Comparison of ENCODE assay signal across 14 cellular contexts in genomic region chr1:8363764-8364301, GRCh38. TPM values are rescaled to one million over a fixed set of nuclear protein-coding genes. Genes with fewer than 3 reads are reported as not detected.
A peak's percentile ranks its signal among the peaks of the same experiment; 100 is the strongest.
DNase-seq lines count a peak whose midpoint lies in the region; ATAC-seq and TF ChIP-seq lines count a peak whose summit lies in the region.
"Had no signal": no experiment of that assay in that cellular context is flagged by ENCODE, and none has a peak within 500 bp of the region (broad histone marks: within the 10 kb centered on the region; RNA-seq: fewer than 3 reads in every experiment).

No MANE protein-coding gene starts in this region.

- H3K9me3 ChIP-seq in SK-N-MC (ENCODE audit: low read depth, low read length) = no peaks in the 10 kb centered on the region
- H3K9me3 ChIP-seq: BE2C had no signal

- TF ChIP-seq CTCF in dorsolateral prefrontal cortex (IDR thresholded peaks at IDR 0.05 in 54 of 56, conservative IDR thresholded peaks at IDR 0.05 in 2 of 56; ENCODE audit: low read depth in 1 of 56, partially characterized antibody in 56 of 56) (no peak), nephron (IDR thresholded peaks at IDR 0.05; ENCODE audit: unreplicated experiment in 3 of 3) (no peak)

- peak overlapping the region; percentile 75 for H3K27ac ChIP-seq in SK-N-MC
- H3K27ac ChIP-seq in dorsolateral prefrontal cortex = peak overlapping the region in 51 of 59 donors; percentile 3 to 79 (median 58)
- H3K27ac ChIP-seq in substantia nigra (ENCODE audit: low read depth, low read length, poor library complexity, severe bottlenecking) = peak overlapping the region; percentile 58

- H3K27me3 Mint-ChIP-seq in nephron (ENCODE audit: low read depth) = no peaks in the 10 kb centered on the region
- H3K27me3 Mint-ChIP-seq in activated CD4-positive, alpha-beta T cell treated with anti-CD3 and anti-CD28 coated beads, Interleukin-2, amount 10 ng/mL, durations not matched to agents 24 days and 14 days = no peaks in the 10 kb centered on the region
- H3K27me3 Mint-ChIP-seq: stimulated activated naive CD8-positive, alpha-beta T cell treated with anti-CD3 and anti-CD28 coated beads, Interleukin-15, amount 100 ng/mL, for 72 hours had no signal

- no peaks in the 10 kb centered on the region for H3K9me3 Mint-ChIP-seq in nephron
- H3K9me3 Mint-ChIP-seq in activated CD4-positive, alpha-beta T cell treated with anti-CD3 and anti-CD28 coated beads, Interleukin-2, amount 10 ng/mL, durations not matched to agents 24 days and 14 days = no peaks in the 10 kb centered on the region
- H3K9me3 Mint-ChIP-seq: stimulated activated naive CD8-positive, alpha-beta T cell treated with anti-CD3 and anti-CD28 coated beads, Interleukin-15, amount 100 ng/mL, for 72 hours had no signal

- no peak for ATAC-seq in GM18517 (IDR thresholded peaks at IDR 0.05; ENCODE audit: unreplicated experiment)
- no peak for ATAC-seq in GM19351 (IDR thresholded peaks at IDR 0.05; ENCODE audit: unreplicated experiment)
- ATAC-seq: HCT116; stimulated activated naive CD8-positive, alpha-beta T cell treated with anti-CD3 and anti-CD28 coated beads, Interleukin-15, amount 100 ng/mL, for 72 hours had no signal

- H3K27me3 ChIP-seq in dorsolateral prefrontal cortex = no peaks in the 10 kb centered on the region
- H3K27me3 ChIP-seq: BE2C had no signal

- DNase-seq in SK-N-MC (ENCODE audit: low read depth, low spot score) (peak; percentile 93), dorsolateral prefrontal cortex (no peak), substantia nigra (lab: John Stamatoyannopoulos, UW) (no peak), SIG-M5 (lab: John Stamatoyannopoulos, UW) (no peak)
- no peak for DNase-seq in activated CD4-positive, alpha-beta T cell treated with anti-CD3 and anti-CD28 coated beads, Interleukin-2, amount 10 ng/mL, durations not matched to agents 24 days and 14 days
- DNase-seq: BE2C; caudate nucleus; DMS53; NCI-H1092 treated with DMSO at 0.1 percent for 48 hours; stimulated activated naive CD8-positive, alpha-beta T cell treated with anti-CD3 and anti-CD28 coated beads, Interleukin-15, amount 100 ng/mL, for 72 hours had no signal

- intact Hi-C loops in dorsolateral prefrontal cortex (cut with DNase I) = no loop called here
- intact Hi-C loops in activated CD4-positive, alpha-beta T cell treated with anti-CD3 and anti-CD28 coated beads, Interleukin-2, amount 10 ng/mL, durations not matched to agents 24 days and 14 days (cut with micrococcal nuclease) = no loop called here

- peaks cover 37% of the 10 kb centered on the region for H3K36me3 ChIP-seq in SK-N-MC (ENCODE audit: insufficient read depth, low read length)

- no peak overlapping the region for H3K9ac ChIP-seq in SK-N-MC (ENCODE audit: insufficient read length)

- peaks cover 53% of the 10 kb centered on the region for H3K36me3 Mint-ChIP-seq in nephron (ENCODE audit: low read depth)
- peaks cover 20% of the 10 kb centered on the region for H3K36me3 Mint-ChIP-seq in activated CD4-positive, alpha-beta T cell treated with anti-CD3 and anti-CD28 coated beads, Interleukin-2, amount 10 ng/mL, durations not matched to agents 24 days and 14 days (ENCODE audit: low read depth)

- no peak overlapping the region for H3K4me3 Mint-ChIP-seq in nephron
- no peak overlapping the region for H3K4me3 Mint-ChIP-seq in activated CD4-positive, alpha-beta T cell treated with anti-CD3 and anti-CD28 coated beads, Interleukin-2, amount 10 ng/mL, durations not matched to agents 24 days and 14 days
- H3K4me3 Mint-ChIP-seq: stimulated activated naive CD8-positive, alpha-beta T cell treated with anti-CD3 and anti-CD28 coated beads, Interleukin-15, amount 100 ng/mL, for 72 hours had no signal

- H3K4me1 Mint-ChIP-seq in nephron = peaks cover 41% of the 10 kb centered on the region
- peaks cover 4% of the 10 kb centered on the region for H3K4me1 Mint-ChIP-seq in activated CD4-positive, alpha-beta T cell treated with anti-CD3 and anti-CD28 coated beads, Interleukin-2, amount 10 ng/mL, durations not matched to agents 24 days and 14 days

- peak overlapping the region; percentile 66 for H3K4me3 ChIP-seq in SK-N-MC
- peak overlapping the region in 4 of 59 donors; percentile 13 to 33 (median 23) for H3K4me3 ChIP-seq in dorsolateral prefrontal cortex

- H3K27ac Mint-ChIP-seq in nephron = peak overlapping the region; percentile 63 to 95 (median 72)
- H3K27ac Mint-ChIP-seq in activated CD4-positive, alpha-beta T cell treated with anti-CD3 and anti-CD28 coated beads, Interleukin-2, amount 10 ng/mL, durations not matched to agents 24 days and 14 days = no peak overlapping the region

RNA-seq across cellular contexts. Expression of gene SLC45A1, which starts 45.9 kb away (rescaled TPM):
- 10 to 100 TPM in 119 of 120 experiments, 1 to 10 TPM in 1; 8.8 to 28.7 (median 19.1) TPM for total RNA-seq in dorsolateral prefrontal cortex
- 0.12 and 0.38 TPM in 2 replicates for total RNA-seq in activated CD4-positive, alpha-beta T cell treated with anti-CD3 and anti-CD28 coated beads, Interleukin-2, amount 10 ng/mL, durations not matched to agents 24 days and 14 days
